In genomic region chr13:27620377-27621115, GRCh38 we compare ENCODE assay signal across 8 cellular contexts.
DNase-seq lines count a peak whose midpoint lies in the region; ATAC-seq and TF ChIP-seq lines count a peak whose summit lies in the region.

Gene LNX2, minus strand, starts transcription at chr13:27620529. Its CDS starts 38,826 bp downstream, at chr13:27581703.

- ATAC-seq in HG03175 (IDR thresholded peaks at IDR 0.05; ENCODE audit: unreplicated experiment) = peak; percentile 89

- in situ Hi-C loops in GM18951 (cut with MboI; ENCODE audit: low sequenced_read_pairs, unreplicated experiment) = no loop called here

- TF ChIP-seq POLR2A in GM18951 (IDR thresholded peaks at IDR 0.05; ENCODE audit: extremely low read depth, insufficient read depth, insufficient read length) = peak; percentile 55

- peak; percentile 98 for DNase-seq in AG08396 (ENCODE audit: low spot score)
- peak; percentile 93 for DNase-seq in NCI-H345 (lab: John Stamatoyannopoulos, UW)
- DNase-seq in activated CD4-positive, CD25-positive, alpha-beta regulatory T cell (lab: John Stamatoyannopoulos, UW) = peak; percentile 90 to 94 (median 93)
- peak; percentile 95 for DNase-seq in central memory CD4-positive, alpha-beta T cell
- peak; percentile 98 for DNase-seq in iris pigment epithelial cell (ENCODE audit: low read depth)
- peak; percentile 92 to 95 for DNase-seq in stimulated activated CD4-positive, alpha-beta T cell treated with anti-CD3 and anti-CD28 coated beads, Interleukin-12 subunit alpha, Interleukin-12 subunit beta, amount 100 ng/mL, for 24 hours (ENCODE audit: low read depth in 2 of 2)

Comparison
In these comparisons a context has a peak if more than half of its experiments do, and no peak if none do; other contexts are left out.
1. Peak in every context shown above with its lines: DNase-seq and ATAC-seq.